ENCODE assay signal across 8 cellular contexts in the genomic region with DNA sequence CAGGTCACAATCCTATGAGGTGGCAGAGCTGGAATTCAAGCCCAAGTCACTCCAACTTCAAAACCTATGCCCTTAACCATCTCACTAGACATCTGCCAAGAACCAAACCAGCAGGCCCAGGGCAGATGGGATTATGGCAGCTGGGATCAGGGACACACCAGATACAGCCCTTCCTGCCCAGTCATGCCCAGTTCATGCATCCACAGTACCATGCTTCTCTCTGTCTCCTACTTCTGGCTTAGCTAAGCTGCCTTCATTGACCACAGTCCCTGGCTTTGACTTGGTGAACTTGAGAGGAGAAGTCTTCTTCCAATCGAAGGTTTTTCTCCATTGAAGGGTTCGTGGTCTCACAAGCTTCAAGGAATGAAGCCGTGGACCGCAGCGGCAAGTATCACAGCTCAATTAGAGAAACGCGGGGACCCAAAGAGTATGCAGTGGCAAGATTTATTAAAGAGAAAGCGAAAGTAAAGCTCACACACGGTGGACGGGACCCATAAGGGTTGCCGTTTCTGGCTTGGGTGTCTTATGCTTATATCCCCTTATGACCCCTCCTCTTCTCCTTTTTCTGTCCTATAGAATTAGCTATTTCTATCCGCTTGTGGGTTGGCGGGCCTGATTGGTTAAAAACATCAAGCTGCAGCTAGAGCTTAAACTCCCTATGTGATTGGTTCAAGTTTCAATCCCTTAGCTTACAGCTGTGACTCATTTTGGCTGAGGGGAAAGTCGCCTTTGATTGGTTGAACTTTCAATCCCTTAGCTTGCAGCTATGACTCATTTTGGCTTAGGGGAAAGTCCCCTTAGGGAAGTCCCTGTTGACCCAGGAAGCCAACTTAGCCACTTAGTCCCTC.
DNase-seq lines count a peak whose midpoint lies in the region; ATAC-seq and TF ChIP-seq lines count a peak whose summit lies in the region.

No MANE protein-coding gene starts in this region.

- H3K4me3 Mint-ChIP-seq in CD8-positive, alpha-beta T cell, result peak overlapping the region; percentile 57

- CTCF ChIA-PET in CD8-positive, alpha-beta T cell (lab: Charles Lee), result no interaction called here

- H3K36me3 Mint-ChIP-seq in CD8-positive, alpha-beta T cell, result no peaks in the 10 kb centered on the region

- no peaks in the 10 kb centered on the region for H3K4me1 ChIP-seq in CD8-positive, alpha-beta T cell (ENCODE audit: insufficient read depth, low read length)

- H3K27ac ChIP-seq in CD8-positive, alpha-beta T cell (ENCODE audit: low read depth, low read length), result no peak overlapping the region
- H3K27ac ChIP-seq in substantia nigra (ENCODE audit: low read depth, low read length, poor library complexity, severe bottlenecking), result no peak overlapping the region

- intact Hi-C loops in CD8-positive, alpha-beta T cell (cut with DNase I, micrococcal nuclease), result no loop called here

- POLR2A ChIA-PET in CD8-positive, alpha-beta T cell (lab: Charles Lee), result no interaction called here

- TF ChIP-seq CTCF in CD8-positive, alpha-beta T cell (IDR thresholded peaks at IDR 0.05), result no peak
- TF ChIP-seq CTCF in fibroblast of the aortic adventitia (IDR thresholded peaks at IDR 0.05; ENCODE audit: insufficient read depth, low read length), result no peak

- no peak overlapping the region for H3K4me3 ChIP-seq in CD8-positive, alpha-beta T cell (ENCODE audit: low read depth, low read length)
- no peak overlapping the region for H3K4me3 ChIP-seq in fibroblast of the aortic adventitia (ENCODE audit: low read depth, low read length)

- H3K27ac Mint-ChIP-seq in CD8-positive, alpha-beta T cell, result no peak overlapping the region

- no peak for DNase-seq in CD8-positive, alpha-beta T cell
- DNase-seq in RPMI7951 (ENCODE audit: low read depth), result peak; percentile 69
- peak; percentile 22 for DNase-seq in fibroblast of the aortic adventitia (ENCODE audit: low read depth)
- no peak for DNase-seq in substantia nigra (lab: John Stamatoyannopoulos, UW)
- DNase-seq in iPS-NIHi7 (ENCODE audit: extremely low spot score), result no peak

- H3K27me3 ChIP-seq in CD8-positive, alpha-beta T cell (ENCODE audit: insufficient read depth, low read length), result no peaks in the 10 kb centered on the region

- H3K9me3 Mint-ChIP-seq in CD8-positive, alpha-beta T cell, result no peaks in the 10 kb centered on the region

- H3K9me3 ChIP-seq in CD8-positive, alpha-beta T cell (ENCODE audit: low read length), result no peaks in the 10 kb centered on the region

- peaks cover 15% of the 10 kb centered on the region for H3K27me3 Mint-ChIP-seq in CD8-positive, alpha-beta T cell (ENCODE audit: low read depth)

- peaks cover 6% of the 10 kb centered on the region for H3K4me1 Mint-ChIP-seq in CD8-positive, alpha-beta T cell (ENCODE audit: low read depth)

- peak; percentile 49 for ATAC-seq in CD8-positive, alpha-beta T cell
- ATAC-seq in GM19372 (IDR thresholded peaks at IDR 0.05; ENCODE audit: low read depth, unreplicated experiment), result peak; percentile 70
- peak; percentile 81 for ATAC-seq in HG03342 (IDR thresholded peaks at IDR 0.05; ENCODE audit: unreplicated experiment)
- ATAC-seq in GM19324 (IDR thresholded peaks at IDR 0.05; ENCODE audit: low FRiP score, unreplicated experiment), result no peak

- H3K36me3 ChIP-seq in CD8-positive, alpha-beta T cell (ENCODE audit: insufficient read depth, low read length), result no peaks in the 10 kb centered on the region

Comparison
In these comparisons a context has a peak if more than half of its experiments do, and no peak if none do; other contexts are left out.
1. DNase-seq: peak in RPMI7951 (single experiment) and fibroblast of the aortic adventitia (single experiment); none in CD8-positive, alpha-beta T cell (0 of 7), substantia nigra (0 of 49) and iPS-NIHi7 (single experiment).